ENCODE assay signal across 21 cellular contexts in the genomic region with DNA sequence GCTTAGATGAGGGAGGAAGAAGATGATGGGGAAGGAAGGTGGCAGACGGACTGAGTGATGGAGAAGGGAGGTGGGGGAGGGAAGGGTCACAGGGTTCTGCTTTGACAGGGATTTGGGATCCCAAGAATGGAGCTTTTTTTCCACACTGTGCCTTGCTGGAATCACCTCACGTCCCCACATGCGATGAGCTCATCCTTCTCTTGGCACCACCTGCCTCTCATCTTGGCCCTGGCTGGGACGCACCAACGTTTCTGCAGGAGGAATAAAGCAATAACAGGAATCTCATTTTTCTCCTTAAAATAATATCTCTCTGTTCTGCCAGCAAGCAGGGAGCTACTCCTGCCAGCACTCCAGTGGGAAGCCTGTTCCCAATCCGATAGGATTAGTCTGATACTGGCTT. TPM values are rescaled to one million over a fixed set of nuclear protein-coding genes. Genes with fewer than 3 reads are reported as not detected.
DNase-seq lines count a peak whose midpoint lies in the region; ATAC-seq and TF ChIP-seq lines count a peak whose summit lies in the region.
"Had no signal": no experiment of that assay in that cellular context is flagged by ENCODE, and none has a peak within 500 bp of the region (broad histone marks: within the 10 kb centered on the region; RNA-seq: fewer than 3 reads in every experiment).

No MANE protein-coding gene starts in this region.

- no peaks in the 10 kb centered on the region for H3K79me2 ChIP-seq in mammary epithelial cell (ENCODE audit: insufficient read depth, low read length)

- CTCF ChIA-PET in mammary epithelial cell (lab: Charles Lee; ENCODE audit: low non-redundant PET): no interaction called here

- intact Hi-C loops in sciatic nerve (cut with DNase I) (no loop called here), mammary epithelial cell (cut with micrococcal nuclease) (no loop called here)

- TF ChIP-seq CTCF in WERI-Rb-1 (IDR thresholded peaks at IDR 0.05; ENCODE audit: low read depth, low read length) (no peak), mammary epithelial cell (conservative IDR thresholded peaks at IDR 0.05 in 1 of 2, IDR thresholded peaks at IDR 0.05 in 1 of 2; ENCODE audit: extremely low read depth in 1 of 2, insufficient read depth in 1 of 2, low read depth in 1 of 2, low read length in 2 of 2) (no peak)

- ATAC-seq in sciatic nerve (peak; percentile 31), GM18502 (IDR thresholded peaks at IDR 0.05; ENCODE audit: poor library complexity, unreplicated experiment) (no peak), HG02981 (IDR thresholded peaks at IDR 0.05; ENCODE audit: unreplicated experiment) (no peak)
- ATAC-seq: A549, GM23338, SK-N-SH treated with all-trans-retinoic acid at 6 μM for 48 hours had no signal

- dilution Hi-C loops in mammary epithelial cell (cut with HindIII; ENCODE audit: low sequenced_read_pairs): no loop called here

- H3K9ac ChIP-seq in mammary epithelial cell (ENCODE audit: insufficient read depth, low read length): no peak overlapping the region
- H3K9ac ChIP-seq: KMS-11 had no signal

- no peak overlapping the region for H3K4me3 ChIP-seq in WERI-Rb-1 (ENCODE audit: low read depth, low read length)
- H3K4me3 ChIP-seq in mammary epithelial cell (replicated peaks in 1 of 3; ENCODE audit: insufficient read depth in 1 of 3, low read depth in 2 of 3, low read length in 3 of 3): no peak overlapping the region
- H3K4me3 ChIP-seq: A549, GM23338, HAP-1, Peyer's patch had no signal

- H4K20me1 ChIP-seq in mammary epithelial cell (ENCODE audit: insufficient read depth, low read length): no peaks in the 10 kb centered on the region

- H3K4me1 ChIP-seq in mammary epithelial cell (ENCODE audit: insufficient read depth, low read length): peaks cover 38% of the 10 kb centered on the region
- H3K4me1 ChIP-seq: BE2C, HAP-1, Peyer's patch had no signal

- H3K27me3 ChIP-seq in WERI-Rb-1 (ENCODE audit: insufficient read depth, low read depth, severe bottlenecking) (no peaks in the 10 kb centered on the region), mammary epithelial cell (ENCODE audit: insufficient read depth, low read length) (no peaks in the 10 kb centered on the region)
- H3K27me3 ChIP-seq: BE2C, Peyer's patch had no signal

- peaks cover 12% of the 10 kb centered on the region for H3K9me3 ChIP-seq in WERI-Rb-1 (ENCODE audit: severe bottlenecking)
- peaks cover 2% of the 10 kb centered on the region for H3K9me3 ChIP-seq in mammary epithelial cell (replicated peaks; ENCODE audit: insufficient read depth, low read length)
- H3K9me3 ChIP-seq: BE2C, HAP-1, Peyer's patch had no signal

- in situ Hi-C loops in mammary epithelial cell (cut with MboI; ENCODE audit: low sequenced_read_pairs in 2 of 2): no loop called here

- DNase-seq in DMS79 treated with DMSO at 0.1 percent for 48 hours (lab: John Stamatoyannopoulos, UW) (peak; percentile 46), WERI-Rb-1 (no peak), inferior parietal cortex (ENCODE audit: extremely low spot score) (peak; percentile 4), sciatic nerve (ENCODE audit: low spot score) (no peak), mammary epithelial cell (no peak)
- DNase-seq: BE2C; DMS53; IMR-90; NCI-H1105 treated with DMSO at 0.1 percent for 48 hours; NCI-H2029 treated with DMSO at 0.1 percent for 48 hours; NK-92 treated with Interleukin-12 subunit alpha and Interleukin-12 subunit beta, amount 100 ng/mL, for 24 hours; Peyer's patch had no signal

- BruUV-seq in mammary epithelial cell (replicated peaks; lab: Mats Ljungman, UMichigan): no TSS peak

- no peak overlapping the region for H2AFZ ChIP-seq in mammary epithelial cell (ENCODE audit: low read depth, low read length)
- H2AFZ ChIP-seq: GM23338 had no signal

- no peaks in the 10 kb centered on the region for H3K36me3 ChIP-seq in WERI-Rb-1
- H3K36me3 ChIP-seq in mammary epithelial cell (ENCODE audit: insufficient read depth, low read length): no peaks in the 10 kb centered on the region
- H3K36me3 ChIP-seq: BE2C, HAP-1, Peyer's patch had no signal

- 24% methylated on average over 5 of the region's 6 CpGs for WGBS in mammary epithelial cell (ENCODE audit: low coverage, missing lambda C conversion rate)

- H3K27ac ChIP-seq in WERI-Rb-1 (peak overlapping the region; percentile 69), mammary epithelial cell (ENCODE audit: insufficient read depth, low read depth, low read length) (no peak overlapping the region)
- H3K27ac ChIP-seq: A549, KMS-11, Peyer's patch had no signal

- no peak overlapping the region for H3K4me2 ChIP-seq in mammary epithelial cell (ENCODE audit: insufficient read depth, low read depth, low read length)
- H3K4me2 ChIP-seq: A549, GM23338, KMS-11 had no signal

RNA-seq across cellular contexts. Expression of gene MEOX1, which starts 47.8 kb away (rescaled TPM):
- total RNA-seq in sciatic nerve (19.5 TPM), mammary epithelial cell (not detected)
- not detected for polyA plus RNA-seq in mammary epithelial cell
- not detected for polyA minus RNA-seq in mammary epithelial cell
- total RNA-seq: GM23338, HT1080, NCI-H460 had no signal
- polyA plus RNA-seq: A549, GM23338 had no signal

Comparison
In these comparisons a context has a peak if more than half of its experiments do, and no peak if none do; other contexts are left out.
1. DNase-seq: peak in DMS79 treated with DMSO at 0.1 percent for 48 hours (single experiment) and inferior parietal cortex (single experiment); none in WERI-Rb-1 (single experiment), sciatic nerve (single experiment) and mammary epithelial cell (single experiment).
2. RNA of gene MEOX1, which starts 47.8 kb away (total RNA-seq): 19.5 TPM in sciatic nerve (single experiment); not detected in mammary epithelial cell; every median in the first group is over 10 times any median in the second.